In the genomic region with DNA sequence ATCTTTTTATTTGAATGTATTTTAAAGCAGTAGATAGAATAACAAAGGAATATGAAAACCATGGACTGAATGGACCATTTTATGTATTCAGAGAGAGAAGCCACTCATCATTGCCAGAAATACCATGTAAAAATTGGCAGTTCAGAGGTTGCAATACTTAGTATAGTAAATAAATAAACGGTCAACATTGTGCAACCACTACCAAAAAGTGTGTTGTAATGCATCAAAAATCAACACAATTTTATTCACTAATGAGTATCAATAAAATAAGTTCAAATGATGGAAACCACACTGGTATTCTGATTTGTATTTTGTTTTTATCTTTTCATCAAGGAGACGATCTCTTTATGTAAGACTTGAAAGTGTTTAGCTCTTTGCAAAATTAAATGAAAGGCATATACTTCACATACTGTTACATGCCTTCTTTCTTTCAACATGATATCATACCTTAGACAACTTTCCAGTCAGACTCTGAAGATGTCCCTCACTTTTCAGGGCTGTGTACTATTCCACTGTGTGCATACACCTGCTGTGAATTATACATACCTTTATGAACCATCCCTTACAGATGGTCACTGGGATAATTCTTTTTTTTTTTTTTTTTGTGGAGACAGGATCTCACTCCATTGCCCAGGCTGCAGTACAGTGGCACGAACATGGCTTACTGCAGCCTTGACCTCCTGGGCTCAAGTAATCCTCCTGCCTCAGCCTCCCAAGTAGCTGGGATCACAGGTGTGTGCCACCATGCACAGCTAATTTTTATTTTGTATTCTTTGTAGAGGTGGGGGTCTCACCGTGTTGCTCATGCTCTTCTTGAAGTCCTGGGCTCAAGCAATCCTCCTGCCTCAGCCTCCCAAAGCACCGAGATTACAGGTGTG, we compare ENCODE assay signal across 2 cellular contexts.
A peak's percentile ranks its signal among the peaks of the same experiment; 100 is the strongest.
TF ChIP-seq lines count a peak whose summit lies in the region.

No MANE protein-coding gene starts in this region.

TF ChIP-seq in HEK293, 187 proteins besides CTCF, POLR2A, EP300 and RAD21:
- no peak for TF ChIP-seq BCL11B (tag by site-specific recombination; IDR thresholded peaks at IDR 0.05; ENCODE audit: low read depth)
- TF ChIP-seq ZNF48 (tag by site-specific recombination; IDR thresholded peaks at IDR 0.05) = no peak
- no peak for TF ChIP-seq ZNF514 (tag by site-specific recombination; IDR thresholded peaks at IDR 0.05)
- TF ChIP-seq, protein P1, sequence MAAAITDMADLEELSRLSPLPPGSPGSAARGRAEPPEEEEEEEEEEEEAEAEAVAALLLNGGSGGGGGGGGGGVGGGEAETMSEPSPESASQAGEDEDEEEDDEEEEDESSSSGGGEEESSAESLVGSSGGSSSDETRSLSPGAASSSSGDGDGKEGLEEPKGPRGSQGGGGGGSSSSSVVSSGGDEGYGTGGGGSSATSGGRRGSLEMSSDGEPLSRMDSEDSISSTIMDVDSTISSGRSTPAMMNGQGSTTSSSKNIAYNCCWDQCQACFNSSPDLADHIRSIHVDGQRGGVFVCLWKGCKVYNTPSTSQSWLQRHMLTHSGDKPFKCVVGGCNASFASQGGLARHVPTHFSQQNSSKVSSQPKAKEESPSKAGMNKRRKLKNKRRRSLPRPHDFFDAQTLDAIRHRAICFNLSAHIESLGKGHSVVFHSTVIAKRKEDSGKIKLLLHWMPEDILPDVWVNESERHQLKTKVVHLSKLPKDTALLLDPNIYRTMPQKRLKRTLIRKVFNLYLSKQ (tag by site-specific recombination; IDR thresholded peaks at IDR 0.05; ENCODE audit: borderline replicate concordance) = no peak
- no peak for TF ChIP-seq ZNF624 (tag by site-specific recombination; IDR thresholded peaks at IDR 0.05)
- peak; percentile 81 for TF ChIP-seq ZNF146 (tag by site-specific recombination; IDR thresholded peaks at IDR 0.05)
- TF ChIP-seq ZNF37A (tag by site-specific recombination; IDR thresholded peaks at IDR 0.05) = no peak

TF ChIP-seq in HepG2, 621 proteins besides CTCF, POLR2A, EP300 and RAD21:
- TF ChIP-seq ZNF770 (CRISPR knock-in tag; IDR thresholded peaks at IDR 0.05) (peak; percentile 30; the same call in 1 of the 2 replicates), CEBPB (IDR thresholded peaks at IDR 0.05; ENCODE audit: borderline replicate concordance, low read depth, low read length) (peak; percentile 62), MXD4 (CRISPR knock-in tag; IDR thresholded peaks at IDR 0.05) (no peak), RFXANK (CRISPR knock-in tag; IDR thresholded peaks at IDR 0.05) (no peak)
